In the genomic region with DNA sequence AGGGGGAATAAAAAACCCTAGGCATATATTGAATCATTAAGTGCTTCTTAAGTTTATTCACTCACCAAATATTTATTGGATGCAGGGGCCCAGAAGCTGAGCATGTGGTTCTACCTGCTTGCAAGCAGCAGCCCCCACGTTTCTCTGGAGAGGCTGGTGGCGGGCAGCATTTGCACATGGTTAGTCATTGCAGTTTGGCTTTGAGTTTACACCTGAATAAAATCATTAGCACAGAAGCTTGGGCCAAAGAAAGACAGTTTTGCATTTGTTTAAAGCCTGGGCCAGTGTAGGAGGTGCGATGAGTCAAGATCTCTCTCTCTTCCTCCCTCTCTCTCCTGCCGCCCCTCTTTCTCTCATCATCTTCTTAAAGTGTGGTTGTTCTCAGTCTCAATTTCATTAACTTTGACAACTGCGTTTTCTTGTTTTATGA, we compare ENCODE assay signal across 10 cellular contexts.
A peak's percentile ranks its signal among the peaks of the same experiment; 100 is the strongest.
DNase-seq lines count a peak whose midpoint lies in the region; FAIRE-seq and TF ChIP-seq lines count a peak whose summit lies in the region.
"Had no signal": no experiment of that assay in that cellular context is flagged by ENCODE, and none has a peak within 500 bp of the region (broad histone marks: within the 10 kb centered on the region; RNA-seq: fewer than 3 reads in every experiment).

No MANE protein-coding gene starts in this region.

- no peak for FAIRE-seq in astrocyte (lab: Jason Lieb, UNC)

- no peaks in the 10 kb centered on the region for H3K79me2 ChIP-seq in astrocyte (ENCODE audit: insufficient read depth, low read length)
- H3K79me2 ChIP-seq: parathyroid adenoma had no signal

- no peak overlapping the region for H3K4me3 ChIP-seq in NT2/D1 (ENCODE audit: insufficient read length, low read depth)
- no peak overlapping the region for H3K4me3 ChIP-seq in astrocyte (ENCODE audit: insufficient read depth, low read depth, low read length)

- peaks cover 5% of the 10 kb centered on the region for H3K9me3 Mint-ChIP-seq in astrocyte (ENCODE audit: unreplicated experiment)

- no peak for TF ChIP-seq CTCF in astrocyte (IDR thresholded peaks at IDR 0.05; ENCODE audit: insufficient read depth, low read depth, low read length)

- H3K27ac Mint-ChIP-seq in astrocyte (ENCODE audit: unreplicated experiment), result peak overlapping the region; percentile 8

- no peak overlapping the region for H2AFZ ChIP-seq in astrocyte (ENCODE audit: low read depth, low read length)
- H2AFZ ChIP-seq: parathyroid adenoma had no signal

- H4K20me1 ChIP-seq in astrocyte (ENCODE audit: insufficient read depth, low read length), result no peaks in the 10 kb centered on the region

- H3K4me1 ChIP-seq in NT2/D1 (ENCODE audit: insufficient read depth, insufficient read length), result peaks cover 13% of the 10 kb centered on the region
- H3K4me1 ChIP-seq in astrocyte (ENCODE audit: insufficient read depth, low read length), result peaks cover 12% of the 10 kb centered on the region
- H3K4me1 ChIP-seq: parathyroid adenoma had no signal

- H3K4me1 Mint-ChIP-seq in astrocyte (ENCODE audit: low read depth, unreplicated experiment), result peaks cover 28% of the 10 kb centered on the region

- DNase-seq in NT2/D1 (ENCODE audit: low read depth, low spot score) (peak; percentile 74), astrocyte (ENCODE audit: low read depth) (peak; percentile 75), kidney glomerular epithelial cell (lab: John Stamatoyannopoulos, UW) (peak; percentile 79), amniotic stem cell (lab: John Stamatoyannopoulos, UW) (no peak), GOT3 (lab: John Stamatoyannopoulos, UW) (no peak), CD1c-positive myeloid dendritic cell (ENCODE audit: extremely low spot score) (no peak)
- peak in 2 of 3 experiments; percentile 5 to 24 for DNase-seq in stimulated activated CD4-positive, alpha-beta T cell treated with anti-CD3 and anti-CD28 coated beads, TNF-alpha, amount 100 ng/mL, for 24 hours (ENCODE audit: low read depth in 3 of 3)
- DNase-seq: COR-L47, KBM-7 had no signal

- peak overlapping the region; percentile 50 for H3K9ac ChIP-seq in NT2/D1 (ENCODE audit: insufficient read length, low read depth)
- no peak overlapping the region for H3K9ac ChIP-seq in astrocyte (ENCODE audit: low read length)
- H3K9ac ChIP-seq: parathyroid adenoma had no signal

- H3K36me3 Mint-ChIP-seq in astrocyte (ENCODE audit: low read depth, unreplicated experiment), result peaks cover 9% of the 10 kb centered on the region

- peaks cover 14% of the 10 kb centered on the region for H3K9me3 ChIP-seq in NT2/D1 (ENCODE audit: insufficient read depth, low read length)
- no peaks in the 10 kb centered on the region for H3K9me3 ChIP-seq in astrocyte (ENCODE audit: insufficient read depth, low read depth, low read length)

- H3K27me3 ChIP-seq in NT2/D1 (ENCODE audit: insufficient read depth, insufficient read length) (no peaks in the 10 kb centered on the region), astrocyte (ENCODE audit: insufficient read depth, low read length) (no peaks in the 10 kb centered on the region)

- H3K4me2 ChIP-seq in astrocyte (ENCODE audit: low read length), result peak overlapping the region; percentile 53

- H3K27me3 Mint-ChIP-seq in astrocyte (ENCODE audit: low read depth, unreplicated experiment), result no peaks in the 10 kb centered on the region

- no peak overlapping the region for H3K27ac ChIP-seq in astrocyte (ENCODE audit: low read depth, low read length)
- H3K27ac ChIP-seq: parathyroid adenoma had no signal

- H3K36me3 ChIP-seq in NT2/D1 (ENCODE audit: insufficient read depth, insufficient read length, low read length) (peaks cover 40% of the 10 kb centered on the region), astrocyte (ENCODE audit: insufficient read depth, low read length) (no peaks in the 10 kb centered on the region)

- H3K4me3 Mint-ChIP-seq in astrocyte (ENCODE audit: unreplicated experiment), result peak overlapping the region; percentile 3

Comparison
In these comparisons a context has a peak if more than half of its experiments do, and no peak if none do; other contexts are left out.
1. DNase-seq: peak in NT2/D1 (single experiment), astrocyte (single experiment), kidney glomerular epithelial cell (single experiment) and stimulated activated CD4-positive, alpha-beta T cell treated with anti-CD3 and anti-CD28 coated beads, TNF-alpha, amount 100 ng/mL, for 24 hours (2 of 3); none in amniotic stem cell (single experiment), GOT3 (single experiment) and CD1c-positive myeloid dendritic cell (single experiment).